In genomic region chr12:43842259-43842658, GRCh38 we compare ENCODE assay signal across 28 cellular contexts.
"Had no signal": no experiment of that assay in that cellular context is flagged by ENCODE, and none has a peak within 500 bp of the region (broad histone marks: within the 10 kb centered on the region; RNA-seq: fewer than 3 reads in every experiment).

No MANE protein-coding gene starts in this region.

- H3K9me3 ChIP-seq: adrenal gland, breast epithelium, colonic mucosa, esophagus squamous epithelium, gastroesophageal sphincter, heart right ventricle had no signal

- H3K36me3 ChIP-seq: breast epithelium, cardiac muscle cell, colonic mucosa had no signal

- H3K27ac ChIP-seq: adrenal gland, breast epithelium, cardiac muscle cell, colonic mucosa, epithelial cell of prostate, esophagus squamous epithelium, gastroesophageal sphincter, heart right ventricle, WERI-Rb-1 had no signal

- H3K4me3 ChIP-seq: adrenal gland, breast epithelium, cardiac muscle cell, colonic mucosa, esophagus squamous epithelium, gastroesophageal sphincter, heart right ventricle had no signal

- H3K4me1 ChIP-seq: adrenal gland, breast epithelium, colonic mucosa had no signal

- H3K27me3 ChIP-seq: adrenal gland, breast epithelium, colonic mucosa, esophagus squamous epithelium, gastroesophageal sphincter, heart right ventricle had no signal

- ATAC-seq: activated CD4-positive, CD25-positive, alpha-beta regulatory T cell treated with anti-CD3 and anti-CD28 coated beads, Interleukin-2, amount 50 U/mL, for 24 hours; activated CD8-positive, alpha-beta T cell treated with anti-CD3 and anti-CD28 coated beads for 36 hours; activated naive CD8-positive, alpha-beta T cell treated with anti-CD3 and anti-CD28 coated beads, Interleukin-2, amount 50 U/mL, for 24 hours; activated T-cell treated with anti-CD3 and anti-CD28 coated beads, Interleukin-2, amount 50 U/mL, for 4 hours; gastroesophageal sphincter; heart right ventricle had no signal

- DNase-seq: activated B cell treated with CpG ODN at 0.5 μM for 24 hours; activated CD4-positive, alpha-beta T cell treated with anti-CD3 and anti-CD28 coated beads for 48 hours; activated CD4-positive, alpha-beta T cell treated with anti-CD3 and anti-CD28 coated beads, Interleukin-2, amount 50 U/mL, for 1 hour; activated CD4-positive, alpha-beta T cell treated with anti-CD3 and anti-CD28 coated beads, Interleukin-2, amount 50 U/mL, for 48 hours; activated CD8-positive, alpha-beta memory T cell treated with anti-CD3 and anti-CD28 coated beads for 24 hours; activated CD8-positive, alpha-beta T cell treated with anti-CD3 and anti-CD28 coated beads for 36 hours; activated effector memory CD4-positive, alpha-beta T cell treated with anti-CD3 and anti-CD28 coated beads, Interleukin-2, amount 50 U/mL, for 16 hours; activated naive CD4-positive, alpha-beta T cell treated with anti-CD3 and anti-CD28 coated beads for 36 hours; activated naive CD8-positive, alpha-beta T cell treated with anti-CD3 and anti-CD28 coated beads for 36 hours; activated naive CD8-positive, alpha-beta T cell treated with anti-CD3 and anti-CD28 coated beads, Interleukin-2, amount 50 U/mL, for 24 hours; activated T-cell treated with anti-CD3 and anti-CD28 coated beads, Interleukin-2, amount 50 U/mL, for 4 hours; adrenal gland; amygdala; aorta; central memory CD4-positive, alpha-beta T cell; cerebellar nuclear complex; colonic mucosa; effector CD8-positive, alpha-beta T cell; esophagus squamous epithelium; foreskin melanocyte; heart right ventricle; T-helper 2 cell; WERI-Rb-1 had no signal
